ENCODE assay signal across 24 cellular contexts in genomic region chr2:159409116-159409800, GRCh38.
"Had no signal": no experiment of that assay in that cellular context is flagged by ENCODE, and none has a peak within 500 bp of the region (broad histone marks: within the 10 kb centered on the region; RNA-seq: fewer than 3 reads in every experiment).

No MANE protein-coding gene starts in this region.

- H3K4me3 ChIP-seq: left lung, lung, tibial nerve had no signal

- DNase-seq: activated CD4-positive, alpha-beta memory T cell treated with anti-CD3 and anti-CD28 coated beads for 36 hours; activated CD4-positive, alpha-beta T cell treated with anti-CD3 and anti-CD28 coated beads, Interleukin-2, amount 10 ng/mL, durations not matched to agents 24 days and 14 days; activated CD4-positive, CD25-positive, alpha-beta regulatory T cell treated with anti-CD3 and anti-CD28 coated beads, Interleukin-2, amount 50 U/mL, for 72 hours; activated CD8-positive, alpha-beta memory T cell treated with anti-CD3 and anti-CD28 coated beads, Interleukin-2, amount 50 U/mL, for 4 hours; activated gamma-delta T cell treated with Interleukin-2 at 50 U/mL for 16 hours; activated naive CD4-positive, alpha-beta T cell treated with anti-CD3 and anti-CD28 coated beads, Interleukin-2, amount 50 U/mL, for 16 hours; activated T-cell treated with anti-CD3 and anti-CD28 coated beads, Interleukin-2, amount 50 U/mL, for 1 hour; amniotic stem cell; brain microvascular endothelial cell; cortex of kidney; effector memory CD8-positive, alpha-beta T cell; erythroblast; foreskin fibroblast; head of caudate nucleus; hippocampal formation; left lung; mesendoderm; right cardiac atrium; stimulated activated CD4-positive, alpha-beta T cell treated with anti-CD3 and anti-CD28 coated beads, Interleukin-15, amount 100 ng/mL, for 24 hours; stimulated activated naive CD4-positive, alpha-beta T cell treated with Interleukin-2 at 50 U/mL for 16 hours; T-helper 9 cell had no signal

- ATAC-seq: effector memory CD8-positive, alpha-beta T cell; left lung; right cardiac atrium had no signal

- H3K36me3 ChIP-seq: brain microvascular endothelial cell had no signal

- H3K27me3 ChIP-seq: brain microvascular endothelial cell, left lung, tibial nerve had no signal

- FAIRE-seq: astrocyte had no signal
